1 cellular context compared by ENCODE assay signal in genomic region chrX:106959897-106960296, GRCh38.
TF ChIP-seq lines count a peak whose summit lies in the region.

No MANE protein-coding gene starts in this region.

TF ChIP-seq in endothelial cell of umbilical vein, 7 proteins besides CTCF, POLR2A, EP300 and RAD21 (continued from another document):
- no peak for TF ChIP-seq GATA2 (IDR thresholded peaks at IDR 0.05; ENCODE audit: insufficient read depth, insufficient read length, low read depth, low read length)
- no peak for TF ChIP-seq EZH2 (IDR thresholded peaks at IDR 0.05; ENCODE audit: borderline replicate concordance, low read depth, low read length, severe bottlenecking)
